11 cellular contexts compared by ENCODE assay signal in genomic region chr10:79488303-79488702, GRCh38. TPM values are rescaled to one million over a fixed set of nuclear protein-coding genes. Genes with fewer than 3 reads are reported as not detected.
DNase-seq lines count a peak whose midpoint lies in the region; TF ChIP-seq lines count a peak whose summit lies in the region.
"Had no signal": no experiment of that assay in that cellular context is flagged by ENCODE, and none has a peak within 500 bp of the region (broad histone marks: within the 10 kb centered on the region; RNA-seq: fewer than 3 reads in every experiment).

No MANE protein-coding gene starts in this region.

- no peaks in the 10 kb centered on the region for H3K36me3 Mint-ChIP-seq in chondrocyte (ENCODE audit: low read depth)
- H3K36me3 Mint-ChIP-seq in CD4-positive, alpha-beta memory T cell, result no peaks in the 10 kb centered on the region

- no peak for TF ChIP-seq POLR2A in testis (IDR thresholded peaks at IDR 0.05)
- no peak for TF ChIP-seq POLR2A in spleen (IDR thresholded peaks at IDR 0.05)

- no peaks in the 10 kb centered on the region for H3K27me3 Mint-ChIP-seq in chondrocyte (ENCODE audit: low read depth)
- H3K27me3 Mint-ChIP-seq in CD4-positive, alpha-beta memory T cell, result no peaks in the 10 kb centered on the region

- H3K27ac Mint-ChIP-seq in chondrocyte (ENCODE audit: unreplicated experiment), result peak overlapping the region; percentile 98
- peak overlapping the region in 1 of 7 donors; percentile 3 for H3K27ac Mint-ChIP-seq in CD4-positive, alpha-beta memory T cell

- intact Hi-C loops in testis (cut with DNase I; ENCODE audit: low total_unique reads) (no loop called here), spleen (cut with DNase I; ENCODE audit: low total_unique reads) (no loop called here)
- intact Hi-C loops in CD4-positive, alpha-beta memory T cell (cut with micrococcal nuclease), result no loop called here

- POLR2A ChIA-PET in CD4-positive, alpha-beta memory T cell (lab: Charles Lee; ENCODE audit: partially characterized antibody), result no interaction called here

- H3K4me1 ChIP-seq in testis (peaks cover 11% of the 10 kb centered on the region), spleen (peaks cover 0 to 17% (median 2%) of the 10 kb centered on the region in 6 donors)
- H3K4me1 ChIP-seq in CD4-positive, alpha-beta memory T cell (ENCODE audit: insufficient read depth, low read length), result no peaks in the 10 kb centered on the region

- WGBS in testis, 2 donors, result 66 to 75% methylated on average over 5 of the region's 5 CpGs
- WGBS in spleen, 5 donors, result 61 to 82% (median 78%) methylated on average over 4 to 5 of the region's 5 CpGs

- H3K4me1 Mint-ChIP-seq in chondrocyte (ENCODE audit: low read depth), result peaks cover 46% of the 10 kb centered on the region
- H3K4me1 Mint-ChIP-seq in CD4-positive, alpha-beta memory T cell, result no peaks in the 10 kb centered on the region

- CTCF ChIA-PET in CD4-positive, alpha-beta memory T cell (lab: Charles Lee; ENCODE audit: partially characterized antibody), result interaction anchor here (1.5 to 5.7 kb wide), 3 partner anchors 9 to 114 kb away, joined by 5 to 45 read pairs (median 5); no protein-coding TSS in a partner anchor

- no peaks in the 10 kb centered on the region for H3K9me3 Mint-ChIP-seq in chondrocyte (ENCODE audit: low read depth)
- H3K9me3 Mint-ChIP-seq in CD4-positive, alpha-beta memory T cell, result no peaks in the 10 kb centered on the region

- DNase-seq in HS-27A (ENCODE audit: low read depth), result peak; percentile 54
- DNase-seq in chondrocyte (ENCODE audit: low spot score), result no peak
- peak; percentile 88 for DNase-seq in kidney tubule cell (ENCODE audit: low spot score)
- peak; percentile 70 for DNase-seq in testis
- no peak for DNase-seq in CD4-positive, alpha-beta memory T cell
- DNase-seq in substantia nigra (lab: John Stamatoyannopoulos, UW), result no peak
- DNase-seq in spleen, result no peak
- DNase-seq in effector CD4-positive, alpha-beta T cell, result no peak
- DNase-seq: NCI-H1105 treated with DMSO at 0.1 percent for 48 hours had no signal

- H3K36me3 ChIP-seq in testis (ENCODE audit: low read depth, missing control alignments), result no peaks in the 10 kb centered on the region
- no peaks in the 10 kb centered on the region for H3K36me3 ChIP-seq in CD4-positive, alpha-beta memory T cell (ENCODE audit: insufficient read depth, low read length)
- H3K36me3 ChIP-seq in spleen, result no peaks in the 10 kb centered on the region
- H3K36me3 ChIP-seq: neutrophil had no signal

- H3K27ac ChIP-seq in testis (peak overlapping the region in 1 of 2 donors; percentile 37), substantia nigra (ENCODE audit: low read depth, low read length, poor library complexity, severe bottlenecking) (no peak overlapping the region), spleen (peak overlapping the region in 4 of 8 donors; percentile 24 to 62 (median 50))
- H3K27ac ChIP-seq in CD4-positive, alpha-beta memory T cell (ENCODE audit: low read depth, low read length), result no peak overlapping the region
- H3K27ac ChIP-seq: neutrophil, VCaP had no signal

- H3K9me3 ChIP-seq in testis (no peaks in the 10 kb centered on the region), spleen (no peaks in the 10 kb centered on the region)
- no peaks in the 10 kb centered on the region for H3K9me3 ChIP-seq in CD4-positive, alpha-beta memory T cell (ENCODE audit: control insufficient read depth in 1 of 2, low read length in 2 of 2)
- H3K9me3 ChIP-seq: neutrophil had no signal

- H3K27me3 ChIP-seq in testis (no peaks in the 10 kb centered on the region), spleen (replicated peaks in 1 of 7) (no peaks in the 10 kb centered on the region)
- no peaks in the 10 kb centered on the region for H3K27me3 ChIP-seq in CD4-positive, alpha-beta memory T cell (ENCODE audit: insufficient read depth, low read length)

- H3K4me3 Mint-ChIP-seq in chondrocyte (ENCODE audit: unreplicated experiment), result no peak overlapping the region
- no peak overlapping the region for H3K4me3 Mint-ChIP-seq in CD4-positive, alpha-beta memory T cell

- H3K4me3 ChIP-seq in testis (no peak overlapping the region), spleen (no peak overlapping the region)
- no peak overlapping the region for H3K4me3 ChIP-seq in CD4-positive, alpha-beta memory T cell (ENCODE audit: low read length in 2 of 2)

- no peak for TF ChIP-seq CTCF in chondrocyte (IDR thresholded peaks at IDR 0.05)
- no peak for TF ChIP-seq CTCF in testis (IDR thresholded peaks at IDR 0.05)
- no peak for TF ChIP-seq CTCF in spleen (IDR thresholded peaks at IDR 0.05 in 8 of 11, conservative IDR thresholded peaks at IDR 0.05 in 3 of 11)

RNA-seq across cellular contexts. Expression of gene EIF5AL1, which starts 24.0 kb away (rescaled TPM):
- total RNA-seq in chondrocyte (0.17 to 0.23 TPM (median 0.20 TPM) in 3 replicates), testis (1 to 10 TPM; 5.7 to 6.8 TPM), spleen (under 1 TPM in 6 of 7 donors, not detected in 1; 0.10 to 0.36 (median 0.18) TPM)
- polyA plus RNA-seq in testis (ENCODE audit: insufficient read depth, low read depth, low replicate concordance) (24.4 TPM), spleen (under 1 TPM; 0.45 to 0.80 (median 0.64) TPM)
- under 1 TPM; 0.73 to 0.94 TPM for total RNA-seq in CD4-positive, alpha-beta memory T cell
- under 1 TPM; 0.16 to 0.43 TPM for polyA plus RNA-seq in CD4-positive, alpha-beta memory T cell

RNA-seq across cellular contexts. Expression of gene ZCCHC24, which starts 42.9 kb away (rescaled TPM):
- total RNA-seq in chondrocyte (37.4 to 45.1 TPM (median 43.8 TPM) in 3 replicates), testis (10 to 100 TPM; 31.3 to 38.6 TPM), spleen (10 to 100 TPM; 12.6 to 34.1 (median 27.1) TPM)
- polyA plus RNA-seq in testis (ENCODE audit: insufficient read depth, low read depth, low replicate concordance) (27.7 TPM), spleen (10 to 100 TPM in 1 of 3 donors, 1 to 10 TPM in 2; 4.9 to 11.8 (median 5.8) TPM)
- total RNA-seq in CD4-positive, alpha-beta memory T cell, result 1 to 10 TPM; 1.7 to 1.9 TPM
- polyA plus RNA-seq in CD4-positive, alpha-beta memory T cell, result under 1 TPM; 0.30 to 0.79 TPM

Comparison
In these comparisons a context has a peak if more than half of its experiments do, and no peak if none do; other contexts are left out.
1. DNase-seq: peak in HS-27A (single experiment), kidney tubule cell (single experiment) and testis (single experiment); none in chondrocyte (single experiment), CD4-positive, alpha-beta memory T cell (0 of 5), substantia nigra (0 of 49), spleen (single experiment) and effector CD4-positive, alpha-beta T cell (single experiment).
2. RNA of gene ZCCHC24, which starts 42.9 kb away (total RNA-seq): 37.4 to 45.1 TPM in chondrocyte, 31.3 to 38.6 TPM in testis and 12.6 to 34.1 TPM in spleen; 1.7 to 1.9 TPM in CD4-positive, alpha-beta memory T cell; every median in the first group is over 4 times any median in the second.